ENCODE assay signal across 20 cellular contexts in genomic region chr12:91590991-91591987, GRCh38.
DNase-seq lines count a peak whose midpoint lies in the region; ATAC-seq, FAIRE-seq and TF ChIP-seq lines count a peak whose summit lies in the region.
"Had no signal": no experiment of that assay in that cellular context is flagged by ENCODE, and none has a peak within 500 bp of the region (broad histone marks: within the 10 kb centered on the region; RNA-seq: fewer than 3 reads in every experiment).

No MANE protein-coding gene starts in this region.

- no peak overlapping the region for H2AFZ ChIP-seq in K562 (ENCODE audit: low read depth, low read length)

- H3K27ac Mint-ChIP-seq in stimulated activated naive CD8-positive, alpha-beta T cell treated with anti-CD3 and anti-CD28 coated beads, Interleukin-15, amount 100 ng/mL, for 72 hours: no peak overlapping the region
- no peak overlapping the region for H3K27ac Mint-ChIP-seq in endodermal cell
- H3K27ac Mint-ChIP-seq: CD4-positive, alpha-beta T cell had no signal

- no peak for FAIRE-seq in K562 (lab: Jason Lieb, UNC)
- FAIRE-seq: H1 had no signal

- intact Hi-C loops in K562 (cut with micrococcal nuclease): no loop called here

- no peak overlapping the region for H3K27ac ChIP-seq in K562 (ENCODE audit: extremely low read depth, low read depth, low read length)
- no peak overlapping the region for H3K27ac ChIP-seq in endodermal cell (ENCODE audit: low read depth, low read length)
- H3K27ac ChIP-seq: BLaER1, Peyer's patch, SJSA1 had no signal

- no peaks in the 10 kb centered on the region for H3K27me3 ChIP-seq in K562 (ENCODE audit: control insufficient read depth in 2 of 2, insufficient read depth in 2 of 2, low read length in 2 of 2)
- H3K27me3 ChIP-seq in endodermal cell (ENCODE audit: control insufficient read depth, insufficient read depth, low read length, poor library complexity, severe bottlenecking): no peaks in the 10 kb centered on the region
- H3K27me3 ChIP-seq: BLaER1, Peyer's patch had no signal

- H3K4me1 ChIP-seq in K562 (replicated peaks in 1 of 2; ENCODE audit: control insufficient read depth in 2 of 2, insufficient read depth in 2 of 2, low read length in 2 of 2) (peaks cover 0 to 6% of the 10 kb centered on the region in 2 experiments; a peak in 3 of 5 replicates), endodermal cell (ENCODE audit: control insufficient read depth, insufficient read depth, low read length) (no peaks in the 10 kb centered on the region)
- H3K4me1 ChIP-seq: BLaER1, Peyer's patch, SJSA1 had no signal

- TF ChIP-seq EP300 in K562 (IDR thresholded peaks at IDR 0.05; ENCODE audit: low read length): no peak

- TF ChIP-seq RAD21 in K562 (CRISPR knock-in tag; conservative IDR thresholded peaks at IDR 0.05 in 1 of 2, IDR thresholded peaks at IDR 0.05 in 1 of 2): no peak

- no peaks in the 10 kb centered on the region for H3K9me3 Mint-ChIP-seq in stimulated activated naive CD8-positive, alpha-beta T cell treated with anti-CD3 and anti-CD28 coated beads, Interleukin-15, amount 100 ng/mL, for 72 hours
- no peaks in the 10 kb centered on the region for H3K9me3 Mint-ChIP-seq in endodermal cell
- H3K9me3 Mint-ChIP-seq: CD4-positive, alpha-beta T cell had no signal

- no TSS peak for BruUV-seq in K562 (replicated peaks; lab: Mats Ljungman, UMichigan)

- H3K4me2 ChIP-seq in K562 (ENCODE audit: insufficient read depth, low read length): no peak overlapping the region
- H3K4me2 ChIP-seq: BLaER1 had no signal

- TF ChIP-seq POLR2A in K562 (conservative IDR thresholded peaks at IDR 0.05): no peak

- H3K36me3 ChIP-seq in K562 (ENCODE audit: control insufficient read depth, insufficient read depth, low read length) (no peaks in the 10 kb centered on the region), endodermal cell (ENCODE audit: control insufficient read depth, insufficient read depth, low read length) (no peaks in the 10 kb centered on the region)
- H3K36me3 ChIP-seq: BLaER1, Peyer's patch, SJSA1 had no signal

- H3K79me2 ChIP-seq in K562 (ENCODE audit: control insufficient read depth, insufficient read depth, low read length): peaks cover 33% of the 10 kb centered on the region

- no peaks in the 10 kb centered on the region for H3K9me1 ChIP-seq in K562 (ENCODE audit: control insufficient read depth, insufficient read depth, low read length)

- H3K9ac ChIP-seq in K562 (ENCODE audit: insufficient read depth in 1 of 2, low read depth in 2 of 2, low read length in 2 of 2) (no peak overlapping the region), endodermal cell (ENCODE audit: extremely low read depth, low read length, poor library complexity, severe bottlenecking) (no peak overlapping the region)
- H3K9ac ChIP-seq: BLaER1 had no signal

- in situ Hi-C loops in K562 (cut with MboI): no loop called here

- no peak overlapping the region for H3K4me3 Mint-ChIP-seq in stimulated activated naive CD8-positive, alpha-beta T cell treated with anti-CD3 and anti-CD28 coated beads, Interleukin-15, amount 100 ng/mL, for 72 hours
- H3K4me3 Mint-ChIP-seq in endodermal cell: no peak overlapping the region
- H3K4me3 Mint-ChIP-seq: CD4-positive, alpha-beta T cell had no signal

- H3K36me3 Mint-ChIP-seq in endodermal cell (ENCODE audit: low read depth): no peaks in the 10 kb centered on the region

- POLR2A ChIA-PET in K562 (lab: Yijun Ruan, JAX): interaction anchor here (0.6 to 1.2 kb wide), 2 partner anchors 20 to 796 kb away, joined by 3 read pairs; no protein-coding TSS in a partner anchor

- 47% methylated on average over 2 of the region's 2 CpGs for WGBS in K562 (ENCODE audit: insufficient coverage, low coverage, missing lambda C conversion rate)
- WGBS in endodermal cell (ENCODE audit: insufficient coverage in 1 of 2, insufficient read length in 1 of 2), 2 experiments: 58% methylated on average over 2 of the region's 2 CpGs; no CpG with 5 or more reads in 1 of the 2 experiments

- CTCF ChIA-PET in K562 (lab: Yijun Ruan, JAX; ENCODE audit: low intra/inter-chr PET ratio): no interaction called here

- DNase-seq in stimulated activated naive CD8-positive, alpha-beta T cell treated with anti-CD3 and anti-CD28 coated beads, Interleukin-15, amount 100 ng/mL, for 72 hours: no peak
- DNase-seq in stimulated activated naive CD8-positive, alpha-beta T cell treated with anti-CD3 and anti-CD28 coated beads, Interleukin-15, Interleukin-2, amounts not matched to agents 100 U/mL and 50 U/mL, for 24 hours: no peak
- DNase-seq in NCI-H69 (lab: John Stamatoyannopoulos, UW): peak; percentile 52
- no peak for DNase-seq in K562 (ENCODE audit: extremely low read depth in 1 of 4, low spot score in 3 of 4)
- no peak for DNase-seq in T-helper 9 cell
- no peak for DNase-seq in endodermal cell
- DNase-seq: CD4-positive, alpha-beta T cell; COR-L47; GDM1; Kasumi-1; NCI-H1417; NCI-H1694 treated with DMSO at 0.1 percent for 48 hours; NCI-H2081 treated with DMSO at 0.1 percent for 48 hours; NCI-H2171 treated with DMSO at 0.1 percent for 48 hours; NCI-H446; Peyer's patch had no signal

- H3K4me1 Mint-ChIP-seq in stimulated activated naive CD8-positive, alpha-beta T cell treated with anti-CD3 and anti-CD28 coated beads, Interleukin-15, amount 100 ng/mL, for 72 hours: peaks cover 10% of the 10 kb centered on the region
- H3K4me1 Mint-ChIP-seq in endodermal cell: no peaks in the 10 kb centered on the region

- H3K4me3 ChIP-seq in K562: no peak overlapping the region
- no peak overlapping the region for H3K4me3 ChIP-seq in endodermal cell (ENCODE audit: low read length)
- H3K4me3 ChIP-seq: BLaER1, Peyer's patch, SJSA1 had no signal

- TF ChIP-seq CTCF in K562 (IDR thresholded peaks at IDR 0.05 in 2 of 3, conservative IDR thresholded peaks at IDR 0.05 in 1 of 3; ENCODE audit: insufficient read depth in 2 of 3, low read depth in 1 of 3, low read length in 3 of 3) (no peak), endodermal cell (conservative IDR thresholded peaks at IDR 0.05) (no peak)

- H4K20me1 ChIP-seq in K562 (replicated peaks; ENCODE audit: control insufficient read depth, insufficient read depth, low read length): no peaks in the 10 kb centered on the region; the same call in 1 of the 2 replicates
- H4K20me1 ChIP-seq: BLaER1 had no signal

- no peaks in the 10 kb centered on the region for H3K9me3 ChIP-seq in K562 (replicated peaks; ENCODE audit: control insufficient read depth, insufficient read depth, low read depth, low read length)
- no peaks in the 10 kb centered on the region for H3K9me3 ChIP-seq in endodermal cell (ENCODE audit: control insufficient read depth, low read length)
- H3K9me3 ChIP-seq: BLaER1, Peyer's patch, SJSA1 had no signal

- ATAC-seq in stimulated activated naive CD8-positive, alpha-beta T cell treated with anti-CD3 and anti-CD28 coated beads, Interleukin-15, amount 100 ng/mL, for 72 hours: peak; percentile 71
- no peak for ATAC-seq in stimulated activated naive CD8-positive, alpha-beta T cell treated with anti-CD3 and anti-CD28 coated beads, Interleukin-15, Interleukin-2, amounts not matched to agents 100 U/mL and 50 U/mL, for 24 hours
- ATAC-seq in K562 (0 out of 3 replicates have a peak, but pooled peaks have one; percentile 29), HG02981 (IDR thresholded peaks at IDR 0.05; ENCODE audit: unreplicated experiment) (no peak)

- H3K27me3 Mint-ChIP-seq in stimulated activated naive CD8-positive, alpha-beta T cell treated with anti-CD3 and anti-CD28 coated beads, Interleukin-15, amount 100 ng/mL, for 72 hours: no peaks in the 10 kb centered on the region
- H3K27me3 Mint-ChIP-seq in endodermal cell (ENCODE audit: insufficient read depth): no peaks in the 10 kb centered on the region
- H3K27me3 Mint-ChIP-seq: CD4-positive, alpha-beta T cell had no signal

TF ChIP-seq in K562, 482 proteins besides CTCF, POLR2A, EP300 and RAD21 (continues in another document):
- no peak for TF ChIP-seq XRCC5 (IDR thresholded peaks at IDR 0.05; ENCODE audit: low read depth, low read length)
- no peak for TF ChIP-seq EGR1 (conservative IDR thresholded peaks at IDR 0.05)
- no peak for TF ChIP-seq NELFE (IDR thresholded peaks at IDR 0.05; ENCODE audit: insufficient read depth, insufficient read length)
- no peak for TF ChIP-seq PCBP1 (IDR thresholded peaks at IDR 0.05; ENCODE audit: low read depth, low read length, poor library complexity, severe bottlenecking)
- no peak for TF ChIP-seq IRF1 (CRISPR knock-in tag; IDR thresholded peaks at IDR 0.05; ENCODE audit: borderline replicate concordance)
- TF ChIP-seq HBP1 (CRISPR knock-in tag; IDR thresholded peaks at IDR 0.05): no peak
- no peak for TF ChIP-seq ZNF644 (tag; IDR thresholded peaks at IDR 0.05; ENCODE audit: low read depth)
- no peak for TF ChIP-seq CHD1 (IDR thresholded peaks at IDR 0.05; ENCODE audit: low read length)
- TF ChIP-seq, protein P1, sequence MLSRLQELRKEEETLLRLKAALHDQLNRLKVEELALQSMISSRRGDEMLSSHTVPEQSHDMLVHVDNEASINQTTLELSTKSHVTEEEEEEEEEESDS (CRISPR knock-in tag; IDR thresholded peaks at IDR 0.05): no peak
- TF ChIP-seq CAMTA2 (CRISPR knock-in tag; conservative IDR thresholded peaks at IDR 0.05): no peak
- TF ChIP-seq PTBP1 (IDR thresholded peaks at IDR 0.05; ENCODE audit: low read depth, low read length): no peak
- TF ChIP-seq HDAC6 (IDR thresholded peaks at IDR 0.05; ENCODE audit: low read depth, low read length): no peak
- no peak for TF ChIP-seq TAF9B (IDR thresholded peaks at IDR 0.05; ENCODE audit: partially characterized antibody)
- TF ChIP-seq MCM7 (IDR thresholded peaks at IDR 0.05): no peak
- TF ChIP-seq ASH1L (IDR thresholded peaks at IDR 0.05; ENCODE audit: borderline replicate concordance, low read depth, partially characterized antibody): no peak

Comparison
In these comparisons a context has a peak if more than half of its experiments do, and no peak if none do; other contexts are left out.
1. ATAC-seq: peak in stimulated activated naive CD8-positive, alpha-beta T cell treated with anti-CD3 and anti-CD28 coated beads, Interleukin-15, amount 100 ng/mL, for 72 hours (single experiment) and K562 (single experiment); none in stimulated activated naive CD8-positive, alpha-beta T cell treated with anti-CD3 and anti-CD28 coated beads, Interleukin-15, Interleukin-2, amounts not matched to agents 100 U/mL and 50 U/mL, for 24 hours (single experiment) and HG02981 (single experiment).